21 cellular contexts compared by ENCODE assay signal in genomic region chr7:75654855-75655254, GRCh38.
"Had no signal": no experiment of that assay in that cellular context is flagged by ENCODE, and none has a peak within 500 bp of the region (broad histone marks: within the 10 kb centered on the region; RNA-seq: fewer than 3 reads in every experiment).

No MANE protein-coding gene starts in this region.

- ATAC-seq: effector memory CD8-positive, alpha-beta T cell; gastrocnemius medialis; heart right ventricle; left cardiac atrium; left ventricle myocardium superior; naive thymus-derived CD4-positive, alpha-beta T cell; stimulated activated naive B cell treated with anti-CD40 and anti-IgM and Interleukin-4, amounts not matched to agents 10 μg/mL and 1 μg/mL and 100 μg/mL, for 72 hours; stimulated activated naive CD8-positive, alpha-beta T cell treated with anti-CD3 and anti-CD28 coated beads, Interleukin-15, amount 100 ng/mL, for 72 hours had no signal

- H3K36me3 Mint-ChIP-seq: naive thymus-derived CD4-positive, alpha-beta T cell; stimulated activated naive B cell treated with anti-CD40 and anti-IgM and Interleukin-4, amounts not matched to agents 10 μg/mL and 1 μg/mL and 100 μg/mL, for 72 hours had no signal

- H3K27ac ChIP-seq: epithelial cell of prostate, esophagus muscularis mucosa, gastrocnemius medialis, heart right ventricle, sigmoid colon, skin epidermis had no signal

- H3K4me3 ChIP-seq: esophagus muscularis mucosa, gastrocnemius medialis, heart right ventricle, sigmoid colon, skin epidermis, thoracic aorta had no signal

- H3K4me1 ChIP-seq: gastrocnemius medialis, sigmoid colon had no signal

- H3K27me3 ChIP-seq: esophagus muscularis mucosa, gastrocnemius medialis, heart right ventricle, sigmoid colon had no signal

- H3K4me3 Mint-ChIP-seq: effector memory CD8-positive, alpha-beta T cell; naive thymus-derived CD4-positive, alpha-beta T cell; nephron progenitor cell; stimulated activated naive B cell treated with anti-CD40 and anti-IgM and Interleukin-4, amounts not matched to agents 10 μg/mL and 1 μg/mL and 100 μg/mL, for 72 hours; stimulated activated naive CD8-positive, alpha-beta T cell treated with anti-CD3 and anti-CD28 coated beads, Interleukin-15, amount 100 ng/mL, for 72 hours had no signal

- H3K27me3 Mint-ChIP-seq: effector memory CD8-positive, alpha-beta T cell; naive thymus-derived CD4-positive, alpha-beta T cell; stimulated activated naive B cell treated with anti-CD40 and anti-IgM and Interleukin-4, amounts not matched to agents 10 μg/mL and 1 μg/mL and 100 μg/mL, for 72 hours; stimulated activated naive CD8-positive, alpha-beta T cell treated with anti-CD3 and anti-CD28 coated beads, Interleukin-15, amount 100 ng/mL, for 72 hours had no signal

- DNase-seq: effector memory CD8-positive, alpha-beta T cell; gastrocnemius medialis; heart right ventricle; hypothalamus; islet precursor cell; left cardiac atrium; left ventricle myocardium superior; mammary epithelial cell; naive thymus-derived CD4-positive, alpha-beta T cell; nephron progenitor cell; sigmoid colon; stimulated activated CD4-positive, alpha-beta T cell treated with anti-CD3 and anti-CD28 coated beads, Interleukin-2, amount 100 ng/mL, for 24 hours; stimulated activated CD4-positive, alpha-beta T cell treated with anti-CD3 and anti-CD28 coated beads, Interleukin-4, amount 100 ng/mL, for 4 hours; stimulated activated naive B cell treated with anti-CD40 and anti-IgM and Interleukin-4, amounts not matched to agents 10 μg/mL and 1 μg/mL and 100 μg/mL, for 72 hours; stimulated activated naive CD8-positive, alpha-beta T cell treated with anti-CD3 and anti-CD28 coated beads, Interleukin-15, amount 100 ng/mL, for 72 hours; substantia nigra; trophoblast cell had no signal

- H3K4me1 Mint-ChIP-seq: naive thymus-derived CD4-positive, alpha-beta T cell; stimulated activated naive B cell treated with anti-CD40 and anti-IgM and Interleukin-4, amounts not matched to agents 10 μg/mL and 1 μg/mL and 100 μg/mL, for 72 hours; stimulated activated naive CD8-positive, alpha-beta T cell treated with anti-CD3 and anti-CD28 coated beads, Interleukin-15, amount 100 ng/mL, for 72 hours had no signal

- H3K27ac Mint-ChIP-seq: effector memory CD8-positive, alpha-beta T cell; naive thymus-derived CD4-positive, alpha-beta T cell; nephron progenitor cell; stimulated activated naive B cell treated with anti-CD40 and anti-IgM and Interleukin-4, amounts not matched to agents 10 μg/mL and 1 μg/mL and 100 μg/mL, for 72 hours had no signal

- H3K9me3 Mint-ChIP-seq: effector memory CD8-positive, alpha-beta T cell; stimulated activated naive B cell treated with anti-CD40 and anti-IgM and Interleukin-4, amounts not matched to agents 10 μg/mL and 1 μg/mL and 100 μg/mL, for 72 hours; stimulated activated naive CD8-positive, alpha-beta T cell treated with anti-CD3 and anti-CD28 coated beads, Interleukin-15, amount 100 ng/mL, for 72 hours had no signal

- H3K36me3 ChIP-seq: gastrocnemius medialis, sigmoid colon, thoracic aorta had no signal

- H3K9me3 ChIP-seq: esophagus muscularis mucosa, gastrocnemius medialis, heart right ventricle, sigmoid colon, thoracic aorta had no signal
